In genomic region chr10:96991313-96991841, GRCh38 we compare ENCODE assay signal across 12 cellular contexts.
DNase-seq lines count a peak whose midpoint lies in the region; ATAC-seq and TF ChIP-seq lines count a peak whose summit lies in the region.
"Had no signal": no experiment of that assay in that cellular context is flagged by ENCODE, and none has a peak within 500 bp of the region (broad histone marks: within the 10 kb centered on the region; RNA-seq: fewer than 3 reads in every experiment).

No MANE protein-coding gene starts in this region.

- peak overlapping the region; percentile 58 for H3K9ac ChIP-seq in skeletal muscle satellite cell (ENCODE audit: low read depth, low read length)

- no peak overlapping the region for H3K27ac Mint-ChIP-seq in activated T-cell treated with anti-CD3 and anti-CD28 coated beads, Interleukin-2, amount 50 U/mL, for 72 hours

- peak; percentile 93 for ATAC-seq in activated T-cell treated with anti-CD3 and anti-CD28 coated beads, Interleukin-2, amount 50 U/mL, for 72 hours (replicated peaks in 1 of 2)
- peak; percentile 40 for ATAC-seq in HG02973 (IDR thresholded peaks at IDR 0.05; ENCODE audit: unreplicated experiment)
- ATAC-seq: gastrocnemius medialis had no signal

- no peaks in the 10 kb centered on the region for H3K9me3 Mint-ChIP-seq in activated T-cell treated with anti-CD3 and anti-CD28 coated beads, Interleukin-2, amount 50 U/mL, for 72 hours
- H3K9me3 Mint-ChIP-seq: neural crest cell had no signal

- no peaks in the 10 kb centered on the region for H3K36me3 Mint-ChIP-seq in activated T-cell treated with anti-CD3 and anti-CD28 coated beads, Interleukin-2, amount 50 U/mL, for 72 hours (ENCODE audit: insufficient read depth in 2 of 2)

- TF ChIP-seq EP300 in suprapubic skin (IDR thresholded peaks at IDR 0.05) = no peak

- H3K9me3 ChIP-seq in skeletal muscle satellite cell (replicated peaks; ENCODE audit: low read length) (no peaks in the 10 kb centered on the region), suprapubic skin (no peaks in the 10 kb centered on the region)
- H3K9me3 ChIP-seq: gastrocnemius medialis had no signal

- H3K4me2 ChIP-seq in skeletal muscle satellite cell (ENCODE audit: low read length) = peak overlapping the region; percentile 82

- H3K4me1 ChIP-seq in skeletal muscle satellite cell (ENCODE audit: control insufficient read depth, insufficient read depth, low read length) = peaks cover 20% of the 10 kb centered on the region
- H3K4me1 ChIP-seq in suprapubic skin = no peaks in the 10 kb centered on the region

- H3K27me3 Mint-ChIP-seq in activated T-cell treated with anti-CD3 and anti-CD28 coated beads, Interleukin-2, amount 50 U/mL, for 72 hours (ENCODE audit: low read depth) = no peaks in the 10 kb centered on the region

- H3K4me1 Mint-ChIP-seq in activated T-cell treated with anti-CD3 and anti-CD28 coated beads, Interleukin-2, amount 50 U/mL, for 72 hours (ENCODE audit: low read depth) = peaks cover 20% of the 10 kb centered on the region
- H3K4me1 Mint-ChIP-seq: neural crest cell had no signal

- peak overlapping the region; percentile 8 to 48 for H3K4me3 Mint-ChIP-seq in activated T-cell treated with anti-CD3 and anti-CD28 coated beads, Interleukin-2, amount 50 U/mL, for 72 hours
- H3K4me3 Mint-ChIP-seq: neural crest cell had no signal

- DNase-seq in activated T-cell treated with anti-CD3 and anti-CD28 coated beads, Interleukin-2, amount 50 U/mL, for 72 hours = peak in 1 of 2 donors; percentile 17
- DNase-seq in activated T-cell treated with anti-CD3 and anti-CD28 coated beads for 4 hours = no peak
- DNase-seq in cardiac fibroblast (ENCODE audit: low read depth in 2 of 2) = peak; percentile 43 to 80
- no peak for DNase-seq in NCI-H2196 treated with DMSO at 0.1 percent for 48 hours (lab: John Stamatoyannopoulos, UW; ENCODE audit: unreplicated experiment)
- DNase-seq in activated CD8-positive, alpha-beta memory T cell treated with anti-CD3 and anti-CD28 coated beads, Interleukin-2, amount 50 U/mL, for 48 hours = no peak
- DNase-seq in suprapubic skin (ENCODE audit: low spot score in 2 of 2) = no peak
- DNase-seq: AML-193, gastrocnemius medialis, NCI-H187 treated with DMSO at 0.1 percent for 48 hours had no signal

- H3K27ac ChIP-seq in suprapubic skin = no peak overlapping the region
- H3K27ac ChIP-seq: gastrocnemius medialis had no signal

- no peaks in the 10 kb centered on the region for H3K27me3 ChIP-seq in skeletal muscle satellite cell (ENCODE audit: control insufficient read depth, insufficient read depth, low read length)
- H3K27me3 ChIP-seq in suprapubic skin = no peaks in the 10 kb centered on the region
- H3K27me3 ChIP-seq: gastrocnemius medialis had no signal

- TF ChIP-seq CTCF in cardiac fibroblast (IDR thresholded peaks at IDR 0.05; ENCODE audit: low read depth, low read length) = no peak
- TF ChIP-seq CTCF in suprapubic skin (IDR thresholded peaks at IDR 0.05) = no peak

- 52% methylated on average over 7 of the region's 7 CpGs for WGBS in suprapubic skin

- peaks cover 3% of the 10 kb centered on the region for H3K36me3 ChIP-seq in skeletal muscle satellite cell (ENCODE audit: insufficient read depth, low read length)
- no peaks in the 10 kb centered on the region for H3K36me3 ChIP-seq in suprapubic skin
- H3K36me3 ChIP-seq: gastrocnemius medialis had no signal

- TF ChIP-seq POLR2A in suprapubic skin (IDR thresholded peaks at IDR 0.05) = no peak

- H3K4me3 ChIP-seq in cardiac fibroblast (replicated peaks in 1 of 2; ENCODE audit: low read depth in 2 of 2, low read length in 2 of 2) (no peak overlapping the region), skeletal muscle satellite cell (ENCODE audit: low read length) (peak overlapping the region; percentile 52), suprapubic skin (no peak overlapping the region)
- H3K4me3 ChIP-seq: gastrocnemius medialis had no signal

Comparison
In these comparisons a context has a peak if more than half of its experiments do, and no peak if none do; other contexts are left out.
1. DNase-seq: peak in cardiac fibroblast (2 of 2); none in activated T-cell treated with anti-CD3 and anti-CD28 coated beads for 4 hours (single experiment), NCI-H2196 treated with DMSO at 0.1 percent for 48 hours (single experiment), activated CD8-positive, alpha-beta memory T cell treated with anti-CD3 and anti-CD28 coated beads, Interleukin-2, amount 50 U/mL, for 48 hours (single experiment) and suprapubic skin (0 of 2).